Comparison of ENCODE assay signal across 8 cellular contexts in the genomic region with DNA sequence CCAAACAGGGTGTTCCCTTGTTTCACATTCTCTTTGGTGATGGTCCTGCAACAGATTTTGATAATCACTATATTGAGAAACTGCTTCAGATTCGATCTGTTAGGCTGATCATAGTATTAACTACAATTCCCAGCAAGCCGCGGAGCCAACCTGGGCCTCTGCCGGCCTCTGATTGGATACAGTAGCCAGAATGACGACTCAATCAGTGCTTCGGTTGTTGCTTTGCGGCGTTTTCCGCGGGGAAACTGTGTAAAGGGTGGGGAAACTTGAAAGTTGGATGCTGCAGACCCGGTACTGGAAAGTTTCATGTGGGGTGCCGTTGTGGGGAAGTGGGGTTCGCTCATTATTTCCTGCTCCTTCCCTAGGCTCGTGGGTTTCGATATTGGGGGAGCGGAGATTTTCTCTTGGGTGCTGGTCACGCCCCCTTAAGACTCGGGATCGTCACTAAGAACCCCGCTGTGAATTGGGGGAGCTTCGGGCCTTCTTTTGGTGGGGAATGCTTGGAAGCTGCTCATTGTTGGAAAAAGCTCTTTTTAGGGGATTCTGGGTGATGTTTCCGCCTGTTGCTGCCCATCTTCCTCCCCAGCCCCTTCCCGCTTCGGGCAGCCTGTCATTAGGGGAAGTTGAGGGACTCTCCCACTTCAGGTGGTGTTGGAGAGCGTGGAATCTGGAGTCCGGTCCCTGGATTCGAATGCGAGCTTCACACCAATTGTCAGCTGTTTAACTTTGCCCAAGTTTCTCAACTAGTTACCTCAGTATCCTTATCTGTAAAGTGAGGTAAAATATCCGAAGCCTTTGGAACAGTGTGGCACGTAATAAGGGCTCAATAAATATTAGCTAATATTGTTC. TPM values are rescaled to one million over a fixed set of nuclear protein-coding genes. Genes with fewer than 3 reads are reported as not detected.
A peak's percentile ranks its signal among the peaks of the same experiment; 100 is the strongest.
DNase-seq lines count a peak whose midpoint lies in the region; ATAC-seq and TF ChIP-seq lines count a peak whose summit lies in the region.

RAD51B (plus strand) TSS at position 217 of the 849 bp plus-strand sequence.

- 0 out of 2 replicates have a peak within 1 kb of the TSS, but pooled peaks have one; percentile 81 for H3K23ac ChIP-seq in IMR-90 (ENCODE audit: low read depth, low read length)

- POLR2A ChIA-PET in IMR-90 (lab: Charles Lee; ENCODE audit: unreplicated experiment): interaction anchor here (0.6 kb wide), 1 partner anchor 109 kb away, joined by 3 read pairs; no protein-coding TSS in a partner anchor

- no peak for TF ChIP-seq RAD21 in IMR-90 (IDR thresholded peaks at IDR 0.05; ENCODE audit: low read length)

- peak within 1 kb of the TSS; percentile 43 for H4K91ac ChIP-seq in IMR-90 (ENCODE audit: insufficient read depth, low read depth, low read length)

- ATAC-seq in GM21515 (IDR thresholded peaks at IDR 0.05; ENCODE audit: unreplicated experiment): peak; percentile 58
- peak; percentile 66 for ATAC-seq in IMR-90 (ENCODE audit: low read depth)
- peak; percentile 78 for ATAC-seq in mucosa of descending colon

- TF ChIP-seq POLR2A in IMR-90 (IDR thresholded peaks at IDR 0.05; ENCODE audit: low read depth, low read length): no peak

- H3K9me1 ChIP-seq in IMR-90 (ENCODE audit: insufficient read depth, low read length): peaks cover 3% of the 10 kb centered on the region; the same call in 1 of the 2 replicates

- H2BK20ac ChIP-seq in IMR-90 (ENCODE audit: low read depth, low read length): no peak within 1 kb of the TSS; the same call in 1 of the 2 replicates

- dilution Hi-C loops in IMR-90 (cut with HindIII; ENCODE audit: low sequenced_read_pairs, unreplicated experiment): no loop called here

- no peak for TF ChIP-seq CTCF in IMR-90 (conservative IDR thresholded peaks at IDR 0.05; ENCODE audit: low read depth, low read length)
- TF ChIP-seq CTCF in epithelial cell of proximal tubule (conservative IDR thresholded peaks at IDR 0.05; ENCODE audit: low read depth, low read length): no peak
- no peak for TF ChIP-seq CTCF in mucosa of descending colon (IDR thresholded peaks at IDR 0.05)

- CTCF ChIA-PET in IMR-90 (lab: Yijun Ruan, JAX): no interaction called here

- DNase-seq in D341Med (ENCODE audit: low spot score) (peak; percentile 90), IMR-90 (peak; percentile 79), OCI-M2 (lab: John Stamatoyannopoulos, UW; ENCODE audit: unreplicated experiment) (peak; percentile 73), activated T-cell treated with anti-CD3 and anti-CD28 coated beads for 24 hours (ENCODE audit: low read depth) (peak; percentile 82), epithelial cell of proximal tubule (ENCODE audit: low read depth) (no peak), mucosa of descending colon (peak; percentile 89 to 95 (median 90))
- DNase-seq in stimulated activated CD8-positive, alpha-beta memory T cell treated with anti-CD3 and anti-CD28 coated beads, Interleukin-4, amount 100 ng/mL, for 1 hour (ENCODE audit: low read depth in 2 of 2, low spot score in 1 of 2): peak; percentile 69 to 71

- H4K5ac ChIP-seq in IMR-90 (ENCODE audit: low read depth, low read length): peak within 1 kb of the TSS; percentile 48

- in situ Hi-C loops in IMR-90 (cut with MboI; ENCODE audit: low sequenced_read_pairs): no loop called here

- no peak within 1 kb of the TSS for H2BK15ac ChIP-seq in IMR-90 (ENCODE audit: low read depth, low read length)

- peak within 1 kb of the TSS; percentile 81 for H3K4ac ChIP-seq in IMR-90 (ENCODE audit: low read depth, low read length)

- peak within 1 kb of the TSS; percentile 52; the same call in 1 of the 2 replicates for H3K27ac ChIP-seq in IMR-90 (ENCODE audit: insufficient read depth, low read length)

- no peak within 1 kb of the TSS for H2AK5ac ChIP-seq in IMR-90 (ENCODE audit: low read depth, low read length)

- no peaks in the 10 kb centered on the region for H3K27me3 ChIP-seq in IMR-90 (ENCODE audit: control insufficient read depth, insufficient read depth, low read length)

- peak within 1 kb of the TSS; percentile 78 for H2AK9ac ChIP-seq in IMR-90 (replicated peaks; ENCODE audit: low read depth, low read length, poor library complexity)

- peak within 1 kb of the TSS; percentile 90 for H3K14ac ChIP-seq in IMR-90 (replicated peaks; ENCODE audit: low read depth, low read length)

- H4K8ac ChIP-seq in IMR-90 (ENCODE audit: low read depth in 2 of 2, low read length in 2 of 2): peak within 1 kb of the TSS; percentile 5 to 89

- no peak within 1 kb of the TSS for H3K18ac ChIP-seq in IMR-90 (ENCODE audit: low read depth, low read length)

- peaks cover 6 to 30% of the 10 kb centered on the region in 2 experiments for H3K79me1 ChIP-seq in IMR-90 (ENCODE audit: low read depth in 1 of 2, low read length in 2 of 2)

- peak within 1 kb of the TSS; percentile 94 for H2AFZ ChIP-seq in IMR-90 (replicated peaks; ENCODE audit: low read length, poor library complexity)

- H2BK120ac ChIP-seq in IMR-90 (ENCODE audit: low read depth, low read length): peak within 1 kb of the TSS; percentile 43; the same call in 1 of the 2 replicates

- H3K4me1 ChIP-seq in IMR-90 (ENCODE audit: control insufficient read depth, insufficient read depth, low read length) (peaks cover 2% of the 10 kb centered on the region; the same call in 1 of the 2 replicates), mucosa of descending colon (ENCODE audit: low read depth) (peaks cover 24% of the 10 kb centered on the region)

- peak within 1 kb of the TSS; percentile 88 for H3K4me3 ChIP-seq in IMR-90 (ENCODE audit: insufficient read depth, low read depth, low read length)
- peak within 1 kb of the TSS; percentile 88 for H3K4me3 ChIP-seq in epithelial cell of proximal tubule (ENCODE audit: low read depth, low read length)
- H3K4me3 ChIP-seq in mucosa of descending colon: peak within 1 kb of the TSS; percentile 70

- H3K9ac ChIP-seq in IMR-90 (ENCODE audit: low read depth, low read length): peak within 1 kb of the TSS; percentile 85

- H3K4me2 ChIP-seq in IMR-90 (ENCODE audit: low read depth, low read length): peak within 1 kb of the TSS; percentile 93

- H3K36me3 ChIP-seq in IMR-90 (ENCODE audit: control insufficient read depth, insufficient read depth, low read length) (no peaks in the 10 kb centered on the region), mucosa of descending colon (ENCODE audit: low read depth) (no peaks in the 10 kb centered on the region)

- H4K20me1 ChIP-seq in IMR-90 (ENCODE audit: insufficient read depth, low read length): no peaks in the 10 kb centered on the region

- peak within 1 kb of the TSS; percentile 79 for H3K56ac ChIP-seq in IMR-90 (ENCODE audit: extremely low read depth, insufficient read depth, low read length)

- peak within 1 kb of the TSS; percentile 56 for H2BK5ac ChIP-seq in IMR-90 (ENCODE audit: low read depth, low read length, poor library complexity, severe bottlenecking)

- no peaks in the 10 kb centered on the region for H3K9me3 ChIP-seq in IMR-90 (ENCODE audit: control insufficient read depth, insufficient read depth, low read length)
- H3K9me3 ChIP-seq in mucosa of descending colon: no peaks in the 10 kb centered on the region

- intact Hi-C loops in IMR-90 (cut with micrococcal nuclease): no loop called here
- intact Hi-C loops in mucosa of descending colon (cut with DNase I, micrococcal nuclease): no loop called here

- 0% methylated on average over 7 of the region's 30 CpGs; no CpG with 5 or more reads in 1 of the 2 experiments for WGBS in IMR-90 (ENCODE audit: extremely low coverage in 2 of 2, insufficient read length in 1 of 2), 2 experiments

- no TSS peak for BruUV-seq in IMR-90 (replicated peaks; lab: Mats Ljungman, UMichigan)

TF ChIP-seq in IMR-90, 13 proteins besides CTCF, POLR2A, EP300 and RAD21:
- TF ChIP-seq MAZ (IDR thresholded peaks at IDR 0.05; ENCODE audit: borderline replicate concordance, low read depth, low read length) (no peak), FOS (IDR thresholded peaks at IDR 0.05; ENCODE audit: low read depth, low read length) (peak; percentile 57; the same call in 1 of the 2 replicates)

RNA-seq across cellular contexts. Expression of gene RAD51B, which starts in this region (rescaled TPM):
- total RNA-seq in IMR-90 (2012; rRNA removed): 12.2 and 18.8 TPM in 2 replicates
- 4.9 and 5.1 TPM in 2 replicates for polyA plus RNA-seq in IMR-90 (2012; rRNA removed)
- 1.6 and 4.9 TPM in 2 replicates for polyA plus RNA-seq in IMR-90 (2012; cell fraction: cytosol; rRNA removed)
- polyA plus RNA-seq in IMR-90 (2012; cell fraction: nucleus; rRNA removed; ENCODE audit: low replicate concordance): 0.51 and 3.1 TPM in 2 replicates
- 6.2 and 6.3 TPM in 2 replicates for total RNA-seq in epithelial cell of proximal tubule
- 10 to 100 TPM; 15.8 to 23.3 (median 20.9) TPM for total RNA-seq in mucosa of descending colon
